ENCODE assay signal across 13 cellular contexts in genomic region chr6:15653581-15653980, GRCh38. TPM values are rescaled to one million over a fixed set of nuclear protein-coding genes. Genes with fewer than 3 reads are reported as not detected.
DNase-seq lines count a peak whose midpoint lies in the region; ATAC-seq, FAIRE-seq and TF ChIP-seq lines count a peak whose summit lies in the region.
"Had no signal": no experiment of that assay in that cellular context is flagged by ENCODE, and none has a peak within 500 bp of the region (broad histone marks: within the 10 kb centered on the region; RNA-seq: fewer than 3 reads in every experiment).

No MANE protein-coding gene starts in this region.

- peak; percentile 24 to 41 for ATAC-seq in activated T-cell treated with anti-CD3 and anti-CD28 coated beads, Interleukin-2, amount 50 U/mL, for 72 hours (replicated peaks in 1 of 2)
- ATAC-seq in GM21576 (IDR thresholded peaks at IDR 0.05; ENCODE audit: unreplicated experiment) (peak; percentile 56), HG03354 (IDR thresholded peaks at IDR 0.05; ENCODE audit: poor library complexity, severe bottlenecking, unreplicated experiment) (peak; percentile 49), naive B cell (ENCODE audit: low read depth in 2 of 2) (no peak), pancreas (no peak)

- H3K36me3 ChIP-seq in pancreas: no peaks in the 10 kb centered on the region
- H3K36me3 ChIP-seq in Caco-2 (ENCODE audit: control insufficient read depth, insufficient read depth, low read length): no peaks in the 10 kb centered on the region
- H3K36me3 ChIP-seq in stomach: peaks cover 0 to 20% (median 12%) of the 10 kb centered on the region in 4 donors

- FAIRE-seq in pancreas (lab: Jason Lieb, UNC): no peak

- CTCF ChIA-PET in Caco-2 (lab: Charles Lee): no interaction called here

- H3K36me3 Mint-ChIP-seq in activated T-cell treated with anti-CD3 and anti-CD28 coated beads, Interleukin-2, amount 50 U/mL, for 72 hours (ENCODE audit: insufficient read depth in 2 of 2): peaks cover 5 to 9% of the 10 kb centered on the region in 2 donors
- H3K36me3 Mint-ChIP-seq in activated T-cell treated with anti-CD3 and anti-CD28 coated beads, Interleukin-2, amount 50 U/mL, for 24 hours (ENCODE audit: low read depth): peaks cover 50% of the 10 kb centered on the region
- H3K36me3 Mint-ChIP-seq in naive B cell: peaks cover 9 to 10% of the 10 kb centered on the region in 2 donors
- no peaks in the 10 kb centered on the region for H3K36me3 Mint-ChIP-seq in Caco-2 (ENCODE audit: insufficient read depth, unreplicated experiment)

- H3K4me3 ChIP-seq in pancreas: no peak overlapping the region
- no peak overlapping the region for H3K4me3 ChIP-seq in Caco-2 (ENCODE audit: low read depth, low read length)
- no peak overlapping the region for H3K4me3 ChIP-seq in stomach
- H3K4me3 ChIP-seq: thoracic aorta had no signal

- H3K27me3 Mint-ChIP-seq in activated T-cell treated with anti-CD3 and anti-CD28 coated beads, Interleukin-2, amount 50 U/mL, for 72 hours (ENCODE audit: low read depth): no peaks in the 10 kb centered on the region
- no peaks in the 10 kb centered on the region for H3K27me3 Mint-ChIP-seq in activated T-cell treated with anti-CD3 and anti-CD28 coated beads, Interleukin-2, amount 50 U/mL, for 24 hours
- H3K27me3 Mint-ChIP-seq in naive B cell (no peaks in the 10 kb centered on the region), Caco-2 (ENCODE audit: insufficient read depth, unreplicated experiment) (no peaks in the 10 kb centered on the region)
- H3K27me3 Mint-ChIP-seq: activated naive CD8-positive, alpha-beta T cell treated with anti-CD3 and anti-CD28 coated beads for 36 hours had no signal

- H3K4me1 ChIP-seq in pancreas (no peaks in the 10 kb centered on the region), Caco-2 (no peaks in the 10 kb centered on the region), stomach (peaks cover 0 to 23% (median 7%) of the 10 kb centered on the region in 4 donors)

- peaks cover 23% of the 10 kb centered on the region for H3K4me1 Mint-ChIP-seq in activated T-cell treated with anti-CD3 and anti-CD28 coated beads, Interleukin-2, amount 50 U/mL, for 72 hours (ENCODE audit: low read depth)
- peaks cover 51% of the 10 kb centered on the region for H3K4me1 Mint-ChIP-seq in activated T-cell treated with anti-CD3 and anti-CD28 coated beads, Interleukin-2, amount 50 U/mL, for 24 hours (ENCODE audit: low read depth)
- H3K4me1 Mint-ChIP-seq in naive B cell (peaks cover 39 to 59% (median 55%) of the 10 kb centered on the region in 3 donors), Caco-2 (ENCODE audit: low read depth, unreplicated experiment) (no peaks in the 10 kb centered on the region)

- POLR2A ChIA-PET in Caco-2 (lab: Charles Lee): no interaction called here

- no peak for DNase-seq in activated T-cell treated with anti-CD3 and anti-CD28 coated beads, Interleukin-2, amount 50 U/mL, for 72 hours
- DNase-seq in activated T-cell treated with anti-CD3 and anti-CD28 coated beads, Interleukin-2, amount 50 U/mL, for 24 hours: no peak
- DNase-seq in naive B cell: no peak
- no peak for DNase-seq in pancreas
- no peak for DNase-seq in Caco-2
- DNase-seq in stomach: no peak
- DNase-seq: activated CD4-positive, alpha-beta T cell treated with anti-CD3 and anti-CD28 coated beads, Interleukin-2, amount 50 U/mL, for 48 hours; activated naive CD8-positive, alpha-beta T cell treated with anti-CD3 and anti-CD28 coated beads for 36 hours; NCI-H1694; retina had no signal

- H3K27ac ChIP-seq in pancreas (no peak overlapping the region), stomach (no peak overlapping the region)
- H3K27ac ChIP-seq: thoracic aorta had no signal

- no peak for TF ChIP-seq EP300 in stomach (IDR thresholded peaks at IDR 0.05)

- H3K4me3 Mint-ChIP-seq in activated T-cell treated with anti-CD3 and anti-CD28 coated beads, Interleukin-2, amount 50 U/mL, for 72 hours: no peak overlapping the region
- no peak overlapping the region for H3K4me3 Mint-ChIP-seq in activated T-cell treated with anti-CD3 and anti-CD28 coated beads, Interleukin-2, amount 50 U/mL, for 24 hours
- H3K4me3 Mint-ChIP-seq in naive B cell: peak overlapping the region in 1 of 8 donors; percentile 18
- H3K4me3 Mint-ChIP-seq in Caco-2 (ENCODE audit: unreplicated experiment): no peak overlapping the region
- H3K4me3 Mint-ChIP-seq: activated naive CD8-positive, alpha-beta T cell treated with anti-CD3 and anti-CD28 coated beads for 36 hours had no signal

- no peak for TF ChIP-seq POLR2A in stomach (IDR thresholded peaks at IDR 0.05)

- H3K27me3 ChIP-seq in pancreas: no peaks in the 10 kb centered on the region
- H3K27me3 ChIP-seq in Caco-2 (replicated peaks; ENCODE audit: control insufficient read depth, insufficient read depth, low read length): no peaks in the 10 kb centered on the region
- no peaks in the 10 kb centered on the region for H3K27me3 ChIP-seq in stomach

- BruUV-seq in Caco-2 (replicated peaks; lab: Mats Ljungman, UMichigan): no TSS peak

- H3K9me3 Mint-ChIP-seq in activated T-cell treated with anti-CD3 and anti-CD28 coated beads, Interleukin-2, amount 50 U/mL, for 72 hours: no peaks in the 10 kb centered on the region
- H3K9me3 Mint-ChIP-seq in activated T-cell treated with anti-CD3 and anti-CD28 coated beads, Interleukin-2, amount 50 U/mL, for 24 hours: no peaks in the 10 kb centered on the region
- H3K9me3 Mint-ChIP-seq in naive B cell (no peaks in the 10 kb centered on the region), Caco-2 (ENCODE audit: unreplicated experiment) (no peaks in the 10 kb centered on the region)
- H3K9me3 Mint-ChIP-seq: activated naive CD8-positive, alpha-beta T cell treated with anti-CD3 and anti-CD28 coated beads for 36 hours had no signal

- TF ChIP-seq CTCF in pancreas (IDR thresholded peaks at IDR 0.05) (no peak), Caco-2 (IDR thresholded peaks at IDR 0.05; ENCODE audit: insufficient read depth in 1 of 2, low read depth in 1 of 2, low read length in 1 of 2, severe bottlenecking in 1 of 2, unreplicated experiment in 1 of 2) (no peak), stomach (IDR thresholded peaks at IDR 0.05) (no peak)

- no peaks in the 10 kb centered on the region for H3K9me3 ChIP-seq in pancreas
- no peaks in the 10 kb centered on the region for H3K9me3 ChIP-seq in Caco-2
- H3K9me3 ChIP-seq in stomach: no peaks in the 10 kb centered on the region
- H3K9me3 ChIP-seq: thoracic aorta had no signal

- intact Hi-C loops in pancreas (cut with DNase I) (no loop called here), Caco-2 (cut with micrococcal nuclease; ENCODE audit: unreplicated experiment) (no loop called here), stomach (cut with DNase I; ENCODE audit: low total_unique reads) (no loop called here)

- H3K27ac Mint-ChIP-seq in activated T-cell treated with anti-CD3 and anti-CD28 coated beads, Interleukin-2, amount 50 U/mL, for 72 hours: peak overlapping the region; percentile 21
- H3K27ac Mint-ChIP-seq in activated T-cell treated with anti-CD3 and anti-CD28 coated beads, Interleukin-2, amount 50 U/mL, for 24 hours: no peak overlapping the region
- H3K27ac Mint-ChIP-seq in naive B cell (peak overlapping the region in 4 of 6 donors; percentile 1 to 62 (median 46)), Caco-2 (ENCODE audit: unreplicated experiment) (no peak overlapping the region)
- H3K27ac Mint-ChIP-seq: activated naive CD8-positive, alpha-beta T cell treated with anti-CD3 and anti-CD28 coated beads for 36 hours had no signal

RNA-seq across cellular contexts. Expression of gene DTNBP1, which starts 9.2 kb away (rescaled TPM):
- total RNA-seq in activated T-cell treated with anti-CD3 and anti-CD28 coated beads, Interleukin-2, amount 50 U/mL, for 72 hours: 10 to 100 TPM; 24.5 to 27.1 TPM
- 100 to 1,000 TPM in 1 of 6 donors, 10 to 100 TPM in 5; 60.2 to 108 (median 77.4) TPM for polyA plus RNA-seq in naive B cell (ENCODE audit: low read depth in 6 of 6)
- total RNA-seq in pancreas: 10 to 100 TPM in 1 of 6 donors, 1 to 10 TPM in 5; 7.3 to 11.5 (median 8.0) TPM
- 10 to 100 TPM in 1 of 2 donors, 1 to 10 TPM in 1; 6.5 to 10.9 TPM for polyA plus RNA-seq in pancreas
- total RNA-seq in Caco-2 (2022): 19.9 and 20.7 TPM in 2 replicates
- 10 to 100 TPM in 1 of 5 donors, 1 to 10 TPM in 4; 4.1 to 68.7 (median 7.1) TPM for total RNA-seq in stomach
- polyA plus RNA-seq in stomach: 10 to 100 TPM; 15.8 to 28.3 (median 21.8) TPM

Comparison
In these comparisons a context has a peak if more than half of its experiments do, and no peak if none do; other contexts are left out.
1. H3K27ac Mint-ChIP-seq: peak in activated T-cell treated with anti-CD3 and anti-CD28 coated beads, Interleukin-2, amount 50 U/mL, for 72 hours (single experiment) and naive B cell (4 of 6); none in activated T-cell treated with anti-CD3 and anti-CD28 coated beads, Interleukin-2, amount 50 U/mL, for 24 hours (single experiment) and Caco-2 (single experiment).
2. ATAC-seq: peak in activated T-cell treated with anti-CD3 and anti-CD28 coated beads, Interleukin-2, amount 50 U/mL, for 72 hours (2 of 2), GM21576 (single experiment) and HG03354 (single experiment); none in naive B cell (0 of 2) and pancreas (0 of 4).